In genomic region chr10:3942930-3943489, GRCh38 we compare ENCODE assay signal across 2 cellular contexts.
TF ChIP-seq lines count a peak whose summit lies in the region.

No MANE protein-coding gene starts in this region.

TF ChIP-seq in SK-N-SH treated with all-trans-retinoic acid at 6 μM for 48 hours, 23 proteins besides CTCF, POLR2A, EP300 and RAD21 (continued from another document):
- no peak for TF ChIP-seq TSHZ2 (CRISPR knock-in tag; IDR thresholded peaks at IDR 0.05)
- no peak for TF ChIP-seq SNAI2 (CRISPR knock-in tag; IDR thresholded peaks at IDR 0.05)
- TF ChIP-seq TCF4 (CRISPR knock-in tag; IDR thresholded peaks at IDR 0.05; ENCODE audit: borderline replicate concordance) = no peak
- no peak for TF ChIP-seq OSR1 (CRISPR knock-in tag; IDR thresholded peaks at IDR 0.05)
- no peak for TF ChIP-seq CSRNP3 (CRISPR knock-in tag; IDR thresholded peaks at IDR 0.05)
- TF ChIP-seq ARNTL (CRISPR knock-in tag; IDR thresholded peaks at IDR 0.05; ENCODE audit: borderline replicate concordance, low read depth) = no peak
- no peak for TF ChIP-seq CSDC2 (CRISPR knock-in tag; IDR thresholded peaks at IDR 0.05)
- no peak for TF ChIP-seq TOX (CRISPR knock-in tag; IDR thresholded peaks at IDR 0.05; ENCODE audit: borderline replicate concordance)
- TF ChIP-seq ISL1 (CRISPR knock-in tag; IDR thresholded peaks at IDR 0.05) = no peak
- TF ChIP-seq ZFP3 (CRISPR knock-in tag; IDR thresholded peaks at IDR 0.05) = no peak
- TF ChIP-seq CREB5 (CRISPR knock-in tag; IDR thresholded peaks at IDR 0.05; ENCODE audit: low read depth) = no peak
- TF ChIP-seq BACH2 (CRISPR knock-in tag; IDR thresholded peaks at IDR 0.05; ENCODE audit: borderline replicate concordance) = no peak
- TF ChIP-seq ESRRG (CRISPR knock-in tag; IDR thresholded peaks at IDR 0.05) = no peak
- no peak for TF ChIP-seq ZFP30 (CRISPR knock-in tag; IDR thresholded peaks at IDR 0.05)
- no peak for TF ChIP-seq GLIS3 (CRISPR knock-in tag; IDR thresholded peaks at IDR 0.05)

TF ChIP-seq in H1, 55 proteins besides CTCF, POLR2A, EP300 and RAD21 (continued from another document):
- TF ChIP-seq MAX (IDR thresholded peaks at IDR 0.05) (no peak), ZNF274 (IDR thresholded peaks at IDR 0.05; ENCODE audit: borderline replicate concordance, extremely low read depth, low read length) (no peak), CREB1 (IDR thresholded peaks at IDR 0.05) (no peak), SUZ12 (IDR thresholded peaks at IDR 0.05; ENCODE audit: low read length) (no peak)
